Comparison of ENCODE assay signal across 8 cellular contexts in the genomic region with DNA sequence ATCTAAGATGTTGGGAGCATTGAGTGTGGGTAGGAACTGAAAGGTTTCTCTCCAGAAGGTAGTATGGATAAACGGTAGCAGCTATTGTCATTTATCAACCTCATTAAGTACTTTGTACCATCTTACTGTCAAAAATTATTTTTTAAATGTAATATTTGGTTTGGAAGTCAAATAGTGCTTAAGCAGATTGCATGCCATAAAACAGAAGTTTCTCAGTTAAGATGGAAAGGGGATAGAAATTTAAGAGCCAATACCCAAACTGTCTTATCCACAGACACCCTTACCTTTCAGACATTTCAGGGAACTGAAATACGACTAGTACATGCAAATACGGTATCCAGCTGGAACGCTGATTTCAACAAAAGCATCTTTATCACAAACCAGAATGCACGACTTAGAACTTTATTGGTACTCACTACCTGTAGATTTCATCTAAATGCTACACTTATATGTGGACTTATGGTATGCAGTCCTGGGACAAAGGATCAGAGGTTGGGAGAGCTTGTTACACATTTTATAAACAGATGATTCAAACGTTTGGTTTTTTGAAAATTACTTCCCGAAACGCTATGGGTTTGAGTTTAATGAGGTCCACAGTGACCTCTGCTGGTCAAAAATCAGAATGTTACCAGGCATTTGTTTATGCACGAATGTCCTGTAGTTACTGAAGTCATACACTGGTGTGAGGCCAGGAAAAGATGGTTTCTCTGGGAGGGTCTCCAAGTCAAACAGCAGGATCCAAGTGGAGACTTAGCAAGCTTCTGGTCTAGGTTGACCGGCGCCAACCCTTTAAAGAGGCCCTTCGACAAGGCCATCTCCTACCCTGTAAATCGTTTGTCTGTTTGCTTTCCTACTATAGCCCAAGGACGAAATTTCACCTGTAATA. TPM values are rescaled to one million over a fixed set of nuclear protein-coding genes. Genes with fewer than 3 reads are reported as not detected.
A peak's percentile ranks its signal among the peaks of the same experiment; 100 is the strongest.
DNase-seq lines count a peak whose midpoint lies in the region; ATAC-seq and TF ChIP-seq lines count a peak whose summit lies in the region.

No MANE protein-coding gene starts in this region.

- DNase-seq in stimulated activated CD4-positive, alpha-beta T cell treated with anti-CD3 and anti-CD28 coated beads, Interleukin-1b, Interleukin-23, amount 100 ng/mL, for 24 hours (ENCODE audit: low read depth in 4 of 4, low spot score in 1 of 4) = peak; percentile 6 to 20 (median 8)
- DNase-seq in stimulated activated CD4-positive, alpha-beta T cell treated with anti-CD3 and anti-CD28 coated beads, Interleukin-4, amount 100 ng/mL, for 4 hours = no peak
- DNase-seq in NCI-H2081 treated with DMSO at 0.1 percent for 48 hours (lab: John Stamatoyannopoulos, UW) (peak; percentile 64), UCSD-AML1 (lab: John Stamatoyannopoulos, UW; ENCODE audit: unreplicated experiment) (peak; percentile 9), lung (ENCODE audit: low spot score) (peak; percentile 59), stromal cell of bone marrow (ENCODE audit: low read depth) (peak; percentile 84)

- H3K9me3 ChIP-seq in duodenal mucosa (ENCODE audit: control insufficient read depth in 1 of 2, low read length in 2 of 2) (no peaks in the 10 kb centered on the region), lung (ENCODE audit: control insufficient read depth in 2 of 2, insufficient read depth in 1 of 2, low read length in 1 of 2) (no peaks in the 10 kb centered on the region)

- H3K9ac ChIP-seq in duodenal mucosa (ENCODE audit: low read depth in 1 of 2, low read length in 2 of 2) = no peak overlapping the region

- WGBS in lung, 2 donors = 23 to 33% methylated on average over 14 of the region's 14 CpGs

- H3K4me3 ChIP-seq in duodenal mucosa (ENCODE audit: low read depth in 1 of 2, low read length in 2 of 2) (peak overlapping the region; percentile 53 to 57), lung (no peak overlapping the region)

- ATAC-seq in HG02852 (IDR thresholded peaks at IDR 0.05; ENCODE audit: unreplicated experiment) = peak; percentile 61
- ATAC-seq in lung (ENCODE audit: insufficient read depth, low FRiP score) = peak; percentile 68

- H3K36me3 ChIP-seq in duodenal mucosa (ENCODE audit: control insufficient read depth in 1 of 2, insufficient read depth in 2 of 2, low read length in 2 of 2) (no peaks in the 10 kb centered on the region), lung (ENCODE audit: control insufficient read depth in 2 of 2, insufficient read depth in 2 of 2, low read length in 2 of 2) (no peaks in the 10 kb centered on the region)

- H3K27ac ChIP-seq in duodenal mucosa (ENCODE audit: low read depth, low read length) = no peak overlapping the region
- H3K27ac ChIP-seq in lung (ENCODE audit: low read depth in 1 of 2, low read length in 1 of 2) = no peak overlapping the region

- H3K4me1 ChIP-seq in duodenal mucosa (ENCODE audit: control insufficient read depth in 1 of 2, insufficient read depth in 2 of 2, low read length in 2 of 2) (peaks cover 0 to 2% of the 10 kb centered on the region in 2 donors), lung (ENCODE audit: control insufficient read depth in 2 of 2, insufficient read depth in 2 of 2, low read length in 2 of 2) (peaks cover 0 to 1% of the 10 kb centered on the region in 2 donors)

- TF ChIP-seq CTCF in lung (IDR thresholded peaks at IDR 0.05; ENCODE audit: control extremely low read depth, extremely low read depth) = peak; percentile 42

- H3K27me3 ChIP-seq in duodenal mucosa (ENCODE audit: control insufficient read depth in 1 of 2, insufficient read depth in 2 of 2, low read length in 2 of 2) (no peaks in the 10 kb centered on the region), lung (ENCODE audit: control insufficient read depth, insufficient read depth) (no peaks in the 10 kb centered on the region)

RNA-seq across cellular contexts. Expression of a gene that starts 45.7 kb away (rescaled TPM):
- total RNA-seq in lung = 10 to 100 TPM; 71.8 to 74.0 TPM
- 10 to 100 TPM; 40.7 to 67.8 TPM for polyA plus RNA-seq in lung

Comparison
In these comparisons a context has a peak if more than half of its experiments do, and no peak if none do; other contexts are left out.
1. DNase-seq: peak in stimulated activated CD4-positive, alpha-beta T cell treated with anti-CD3 and anti-CD28 coated beads, Interleukin-1b, Interleukin-23, amount 100 ng/mL, for 24 hours (4 of 4), NCI-H2081 treated with DMSO at 0.1 percent for 48 hours (single experiment), UCSD-AML1 (single experiment), lung (single experiment) and stromal cell of bone marrow (single experiment); none in stimulated activated CD4-positive, alpha-beta T cell treated with anti-CD3 and anti-CD28 coated beads, Interleukin-4, amount 100 ng/mL, for 4 hours (0 of 2).